Comparison of ENCODE assay signal across 8 cellular contexts in the genomic region with DNA sequence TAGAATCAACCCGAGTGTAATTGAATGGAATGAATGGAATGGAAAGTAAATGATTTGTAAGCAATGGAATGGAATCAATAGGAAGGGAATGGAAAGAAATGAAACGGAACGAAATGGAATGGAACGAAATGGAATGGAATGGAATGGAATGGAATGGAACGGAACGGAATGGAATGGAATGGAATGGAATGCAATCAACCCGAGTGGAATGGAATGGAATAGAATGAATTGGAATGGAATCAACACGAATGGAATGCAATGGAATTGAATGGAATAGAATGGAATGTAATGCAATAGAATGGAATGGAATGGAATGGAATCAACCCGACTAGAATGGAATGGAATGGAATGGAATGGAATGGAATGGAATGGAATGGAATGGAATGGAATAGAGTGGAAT.
DNase-seq lines count a peak whose midpoint lies in the region; ATAC-seq and TF ChIP-seq lines count a peak whose summit lies in the region.
"Not testable (repeated sequence)": the region's sequence is repeated elsewhere in the genome, so short reads cannot be mapped to it uniquely, and the experiment has no call there.

No MANE protein-coding gene starts in this region.

- H3K9me1 ChIP-seq in IMR-90 (ENCODE audit: insufficient read depth, low read length), result not testable (repeated sequence)

- not testable (repeated sequence) for H2AK5ac ChIP-seq in IMR-90 (ENCODE audit: low read depth, low read length)

- not testable (repeated sequence) for TF ChIP-seq CTCF in IMR-90 (conservative IDR thresholded peaks at IDR 0.05; ENCODE audit: low read depth, low read length); upper lobe of right lung (IDR thresholded peaks at IDR 0.05)

- peaks cover 9 to 28% of the 10 kb centered on the region in 2 donors for H3K4me1 Mint-ChIP-seq in natural killer cell treated with Interleukin-12 subunit alpha and Interleukin-12 subunit beta and Interleukin-15 and Interleukin-18, amount 100 ng/mL, for 72 hours (ENCODE audit: low read depth in 2 of 2)

- H3K4ac ChIP-seq in IMR-90 (ENCODE audit: low read depth, low read length), result not testable (repeated sequence)

- H4K5ac ChIP-seq in IMR-90 (ENCODE audit: low read depth, low read length), result not testable (repeated sequence)

- intact Hi-C loops in IMR-90 (cut with micrococcal nuclease); Right ventricle myocardium inferior (cut with DNase I); left colon (cut with DNase I, micrococcal nuclease); upper lobe of right lung (cut with DNase I): not testable (repeated sequence)

- H3K4me3 ChIP-seq in IMR-90 (ENCODE audit: insufficient read depth, low read depth, low read length); upper lobe of right lung: not testable (repeated sequence)

- H3K56ac ChIP-seq in IMR-90 (ENCODE audit: extremely low read depth, insufficient read depth, low read length), result not testable (repeated sequence)

- H3K18ac ChIP-seq in IMR-90 (ENCODE audit: low read depth, low read length), result not testable (repeated sequence)

- 43 to 100% methylated on average over 6 to 9 of the region's 9 CpGs for WGBS in IMR-90 (ENCODE audit: extremely low coverage in 2 of 2, insufficient read length in 1 of 2), 2 experiments

- H2BK15ac ChIP-seq in IMR-90 (ENCODE audit: low read depth, low read length), result not testable (repeated sequence)

- not testable (repeated sequence) for H3K4me1 ChIP-seq in IMR-90 (ENCODE audit: control insufficient read depth, insufficient read depth, low read length); upper lobe of right lung

- H4K20me1 ChIP-seq in IMR-90 (ENCODE audit: insufficient read depth, low read length), result not testable (repeated sequence)

- H3K36me3 ChIP-seq in IMR-90 (ENCODE audit: control insufficient read depth, insufficient read depth, low read length); upper lobe of right lung: not testable (repeated sequence)

- dilution Hi-C loops in IMR-90 (cut with HindIII; ENCODE audit: low sequenced_read_pairs, unreplicated experiment), result not testable (repeated sequence)

- H3K79me1 ChIP-seq in IMR-90 (ENCODE audit: low read depth in 1 of 2, low read length in 2 of 2), result not testable (repeated sequence)

- not testable (repeated sequence) for H2AFZ ChIP-seq in IMR-90 (replicated peaks; ENCODE audit: low read length, poor library complexity)

- H2BK5ac ChIP-seq in IMR-90 (ENCODE audit: low read depth, low read length, poor library complexity, severe bottlenecking), result not testable (repeated sequence)

- peaks cover 48% of the 10 kb centered on the region for H3K9me3 ChIP-seq in IMR-90 (ENCODE audit: control insufficient read depth, insufficient read depth, low read length)
- peaks cover 19% of the 10 kb centered on the region for H3K9me3 ChIP-seq in upper lobe of right lung

- not testable (repeated sequence) for H4K8ac ChIP-seq in IMR-90 (ENCODE audit: low read depth in 2 of 2, low read length in 2 of 2)

- H3K23ac ChIP-seq in IMR-90 (ENCODE audit: low read depth, low read length), result not testable (repeated sequence)

- not testable (repeated sequence) for TF ChIP-seq POLR2A in IMR-90 (IDR thresholded peaks at IDR 0.05; ENCODE audit: low read depth, low read length)

- in situ Hi-C loops in IMR-90 (cut with MboI; ENCODE audit: low sequenced_read_pairs), result not testable (repeated sequence)

- H3K4me3 Mint-ChIP-seq in natural killer cell treated with Interleukin-12 subunit alpha and Interleukin-12 subunit beta and Interleukin-15 and Interleukin-18, amount 100 ng/mL, for 72 hours, result not testable (repeated sequence)

- BruUV-seq in IMR-90 (replicated peaks; lab: Mats Ljungman, UMichigan), result not testable (repeated sequence)

- peaks cover 10% of the 10 kb centered on the region for H3K36me3 Mint-ChIP-seq in natural killer cell treated with Interleukin-12 subunit alpha and Interleukin-12 subunit beta and Interleukin-15 and Interleukin-18, amount 100 ng/mL, for 72 hours

- H3K9ac ChIP-seq in IMR-90 (ENCODE audit: low read depth, low read length), result not testable (repeated sequence)

- H3K9me3 Mint-ChIP-seq in natural killer cell treated with Interleukin-12 subunit alpha and Interleukin-12 subunit beta and Interleukin-15 and Interleukin-18, amount 100 ng/mL, for 72 hours, result peaks cover 28% of the 10 kb centered on the region

- DNase-seq in IMR-90 (peak; percentile 68), dermis blood vessel endothelial cell (peak; percentile 23)
- DNase-seq in Right ventricle myocardium inferior (ENCODE audit: missing footprints); left colon; natural killer cell treated with Interleukin-12 subunit alpha and Interleukin-12 subunit beta and Interleukin-15 and Interleukin-18, amount 100 ng/mL, for 72 hours (ENCODE audit: low spot score); upper lobe of right lung: not testable (repeated sequence)

- H3K14ac ChIP-seq in IMR-90 (replicated peaks; ENCODE audit: low read depth, low read length), result not testable (repeated sequence)

- H3K27ac ChIP-seq in IMR-90 (ENCODE audit: insufficient read depth, low read length); upper lobe of right lung: not testable (repeated sequence)

- H3K27me3 Mint-ChIP-seq in natural killer cell treated with Interleukin-12 subunit alpha and Interleukin-12 subunit beta and Interleukin-15 and Interleukin-18, amount 100 ng/mL, for 72 hours, result not testable (repeated sequence)

- not testable (repeated sequence) for H4K91ac ChIP-seq in IMR-90 (ENCODE audit: insufficient read depth, low read depth, low read length)

- POLR2A ChIA-PET in IMR-90 (lab: Charles Lee; ENCODE audit: unreplicated experiment), result not testable (repeated sequence)

- not testable (repeated sequence) for TF ChIP-seq RAD21 in IMR-90 (IDR thresholded peaks at IDR 0.05; ENCODE audit: low read length)

- not testable (repeated sequence) for H3K27me3 ChIP-seq in IMR-90 (ENCODE audit: control insufficient read depth, insufficient read depth, low read length); upper lobe of right lung

- not testable (repeated sequence) for H2AK9ac ChIP-seq in IMR-90 (replicated peaks; ENCODE audit: low read depth, low read length, poor library complexity)

- not testable (repeated sequence) for H2BK20ac ChIP-seq in IMR-90 (ENCODE audit: low read depth, low read length)

- ATAC-seq in GM18867 (IDR thresholded peaks at IDR 0.05; ENCODE audit: unreplicated experiment) (peak; percentile 29), HG02642 (IDR thresholded peaks at IDR 0.05; ENCODE audit: poor library complexity, unreplicated experiment) (peak; percentile 25), IMR-90 (ENCODE audit: low read depth) (peak; percentile 38; the same call in 1 of the 2 replicates), Right ventricle myocardium inferior (peak; percentile 53), left colon (peak; percentile 28), upper lobe of right lung (peak; percentile 55)
- ATAC-seq in natural killer cell treated with Interleukin-12 subunit alpha and Interleukin-12 subunit beta and Interleukin-15 and Interleukin-18, amount 100 ng/mL, for 72 hours, result peak; percentile 44 to 54

- H3K27ac Mint-ChIP-seq in natural killer cell treated with Interleukin-12 subunit alpha and Interleukin-12 subunit beta and Interleukin-15 and Interleukin-18, amount 100 ng/mL, for 72 hours, result not testable (repeated sequence)

- H3K4me2 ChIP-seq in IMR-90 (ENCODE audit: low read depth, low read length), result not testable (repeated sequence)

- not testable (repeated sequence) for H2BK120ac ChIP-seq in IMR-90 (ENCODE audit: low read depth, low read length)

- CTCF ChIA-PET in IMR-90 (lab: Yijun Ruan, JAX), result not testable (repeated sequence)
